17 cellular contexts compared by ENCODE assay signal in the genomic region with DNA sequence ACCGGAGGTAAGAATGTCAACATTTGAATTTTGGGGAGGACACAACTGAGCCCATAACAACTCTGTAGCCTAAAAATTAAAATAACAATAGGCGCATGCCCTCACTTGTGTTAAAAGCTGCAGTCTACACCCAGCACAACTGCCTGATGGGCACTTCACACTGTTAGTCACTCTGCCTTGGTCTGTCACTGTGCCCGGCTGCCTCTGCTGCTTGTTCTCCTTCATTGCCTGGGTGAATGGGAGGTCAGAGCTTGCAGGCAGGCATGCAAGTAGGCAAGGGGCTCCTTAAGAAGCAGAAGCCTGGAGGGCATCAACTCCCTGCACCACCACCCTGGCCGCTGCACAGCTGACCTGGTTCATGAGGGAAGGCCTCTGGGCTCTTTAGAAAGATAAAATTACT.
"Had no signal": no experiment of that assay in that cellular context is flagged by ENCODE, and none has a peak within 500 bp of the region (broad histone marks: within the 10 kb centered on the region; RNA-seq: fewer than 3 reads in every experiment).

No MANE protein-coding gene starts in this region.

- DNase-seq: activated CD4-positive, alpha-beta T cell treated with anti-CD3 and anti-CD28 coated beads, Interleukin-2, amount 50 U/mL, for 4 hours; activated effector memory CD4-positive, alpha-beta T cell treated with anti-CD3 and anti-CD28 coated beads, Interleukin-2, amount 50 U/mL, for 16 hours; activated T-cell treated with anti-CD3 and anti-CD28 coated beads, Interleukin-2, amount 50 U/mL, for 4 hours; amygdala; central memory CD4-positive, alpha-beta T cell; colonic mucosa; mesendoderm; nephron progenitor cell; occipital lobe; psoas muscle; right lobe of liver; stimulated activated CD4-positive, alpha-beta T cell treated with anti-CD3 and anti-CD28 coated beads, Interleukin-4, amount 100 ng/mL, for 4 hours; stimulated activated CD8-positive, alpha-beta memory T cell treated with anti-CD3 and anti-CD28 coated beads, Interleukin-4, amount 100 ng/mL, for 48 hours; stimulated activated naive CD4-positive, alpha-beta T cell treated with Interleukin-2 at 50 U/mL for 16 hours; upper lobe of left lung had no signal

- H3K27me3 Mint-ChIP-seq: activated naive CD4-positive, alpha-beta T cell treated with anti-CD3 and anti-CD28 coated beads, Interleukin-2, amount 50 U/mL, for 24 hours had no signal

- H3K9me3 Mint-ChIP-seq: activated naive CD4-positive, alpha-beta T cell treated with anti-CD3 and anti-CD28 coated beads, Interleukin-2, amount 50 U/mL, for 24 hours; activated T-cell treated with anti-CD3 and anti-CD28 coated beads, Interleukin-2, amount 50 U/mL, for 4 hours had no signal

- H3K4me3 Mint-ChIP-seq: activated T-cell treated with anti-CD3 and anti-CD28 coated beads, Interleukin-2, amount 50 U/mL, for 4 hours; brain; nephron progenitor cell had no signal

- H3K36me3 Mint-ChIP-seq: activated naive CD4-positive, alpha-beta T cell treated with anti-CD3 and anti-CD28 coated beads, Interleukin-2, amount 50 U/mL, for 24 hours; brain had no signal

- H3K27ac Mint-ChIP-seq: nephron progenitor cell had no signal
